Comparison of ENCODE assay signal across 1 cellular context in genomic region chr9:121686930-121687541, GRCh38.
TF ChIP-seq lines count a peak whose summit lies in the region.

No MANE protein-coding gene starts in this region.

TF ChIP-seq in WTC11, 78 proteins besides CTCF, POLR2A, EP300 and RAD21 (continued from another document):
- TF ChIP-seq ARID4B (CRISPR knock-in tag; IDR thresholded peaks at IDR 0.05; ENCODE audit: borderline replicate concordance) (no peak), SOX15 (CRISPR knock-in tag; IDR thresholded peaks at IDR 0.05) (no peak)
